In the genomic region with DNA sequence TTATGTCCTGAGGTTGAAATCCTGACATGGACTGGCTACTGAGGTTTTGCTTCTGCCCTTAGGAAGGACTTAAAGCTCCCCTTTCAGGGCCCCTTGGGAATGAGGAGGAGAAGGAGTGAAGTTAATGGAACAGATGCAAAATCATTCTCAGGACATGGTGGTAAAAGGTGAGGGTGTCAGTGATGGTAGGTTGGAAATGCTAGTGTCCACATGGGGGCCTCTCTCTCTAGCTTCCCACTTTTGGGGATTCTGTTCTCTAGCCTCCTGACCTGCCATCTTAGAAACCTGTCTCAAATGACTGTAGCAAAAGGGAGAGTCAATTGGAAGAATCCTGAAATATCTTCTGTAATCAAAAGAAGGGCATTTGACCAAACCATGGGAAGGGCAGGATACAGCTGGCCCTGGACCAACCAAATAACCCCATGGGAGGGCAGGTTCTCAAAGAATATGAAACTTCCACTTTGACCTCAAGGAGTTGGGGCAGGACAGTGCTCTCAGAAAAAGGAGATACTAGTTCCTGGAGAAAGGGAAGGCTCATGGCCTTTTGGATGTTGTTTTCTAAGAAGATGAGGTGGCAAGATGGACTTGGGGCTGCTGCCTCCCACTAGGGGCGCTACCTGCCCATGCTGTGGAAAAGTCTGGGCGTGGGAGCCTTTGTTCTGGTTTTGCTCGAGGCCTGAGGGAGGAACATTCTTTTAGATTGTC, we compare ENCODE assay signal across 9 cellular contexts. TPM values are rescaled to one million over a fixed set of nuclear protein-coding genes. Genes with fewer than 3 reads are reported as not detected.
DNase-seq lines count a peak whose midpoint lies in the region; ATAC-seq, FAIRE-seq and TF ChIP-seq lines count a peak whose summit lies in the region.
"Had no signal": no experiment of that assay in that cellular context is flagged by ENCODE, and none has a peak within 500 bp of the region (broad histone marks: within the 10 kb centered on the region; RNA-seq: fewer than 3 reads in every experiment).

No MANE protein-coding gene starts in this region.

- H3K18ac ChIP-seq in trophoblast cell (ENCODE audit: low read length), result no peak overlapping the region

- TF ChIP-seq CTCF in GM20000 (IDR thresholded peaks at IDR 0.05; ENCODE audit: extremely low read depth, missing control alignments), result peak; percentile 60
- TF ChIP-seq CTCF in NB4 (IDR thresholded peaks at IDR 0.05; ENCODE audit: low read depth, low read length), result peak; percentile 82

- H3K9ac ChIP-seq in trophoblast cell (ENCODE audit: low read length), result no peak overlapping the region

- FAIRE-seq in HTR-8/SVneo (lab: Jason Lieb, UNC), result no peak

- no peak overlapping the region for H3K14ac ChIP-seq in trophoblast cell (ENCODE audit: low read length)

- intact Hi-C loops in left cardiac atrium (cut with DNase I), result no loop called here

- no peak overlapping the region for H3K4me2 ChIP-seq in trophoblast cell (ENCODE audit: low read length)

- H3K4me1 ChIP-seq in trophoblast cell (ENCODE audit: control insufficient read depth in 1 of 2, insufficient read depth in 2 of 2, low read length in 2 of 2), result peaks cover 18 to 20% of the 10 kb centered on the region in 2 experiments

- peak overlapping the region; percentile 20 for H2AFZ ChIP-seq in trophoblast cell (ENCODE audit: insufficient read depth, low read length, poor library complexity)

- H3K79me2 ChIP-seq in trophoblast cell (ENCODE audit: control insufficient read depth, insufficient read depth, low read length, poor library complexity), result no peaks in the 10 kb centered on the region

- no peak for TF ChIP-seq POLR2A in NB4 (IDR thresholded peaks at IDR 0.05; ENCODE audit: extremely low read depth, insufficient read length)

- DNase-seq in GM20000 (ENCODE audit: low spot score), result peak; percentile 34
- peak; percentile 51 for DNase-seq in NB4 (ENCODE audit: low read depth)
- peak; percentile 21 for DNase-seq in activated naive CD8-positive, alpha-beta T cell treated with anti-CD3 and anti-CD28 coated beads for 36 hours
- peak in 1 of 2 donors; percentile 40 for DNase-seq in trophoblast cell
- DNase-seq in left cardiac atrium, result no peak
- DNase-seq in AG20443 (ENCODE audit: low spot score), result no peak
- no peak for DNase-seq in HTR-8/SVneo (ENCODE audit: insufficient read length, low spot score)
- DNase-seq: NCI-H2227 treated with DMSO at 0.1 percent for 48 hours had no signal

- no peak overlapping the region for H3K27ac Mint-ChIP-seq in activated naive CD8-positive, alpha-beta T cell treated with anti-CD3 and anti-CD28 coated beads for 36 hours

- H2BK5ac ChIP-seq in trophoblast cell (ENCODE audit: low read depth, low read length, poor library complexity), result no peak overlapping the region

- no peak overlapping the region for H2AK5ac ChIP-seq in trophoblast cell (ENCODE audit: low read length)

- H3K9me3 ChIP-seq in trophoblast cell (ENCODE audit: insufficient read depth, low read depth, low read length), result no peaks in the 10 kb centered on the region

- H3K79me1 ChIP-seq in trophoblast cell (ENCODE audit: low read length), result no peaks in the 10 kb centered on the region

- no peak for ATAC-seq in left cardiac atrium

- peak overlapping the region; percentile 61 for H2BK12ac ChIP-seq in trophoblast cell (ENCODE audit: low read length)

- H3K4me3 ChIP-seq in NB4 (ENCODE audit: low read depth, low read length), result no peak overlapping the region
- no peak overlapping the region for H3K4me3 ChIP-seq in trophoblast cell (ENCODE audit: low read depth, low read length)

- peak overlapping the region; percentile 57 for H4K91ac ChIP-seq in trophoblast cell (ENCODE audit: low read depth, low read length)

- H4K8ac ChIP-seq in trophoblast cell (ENCODE audit: low read depth, low read length), result peak overlapping the region; percentile 9

- no peak overlapping the region for H2BK120ac ChIP-seq in trophoblast cell (ENCODE audit: insufficient read depth, low read length, poor library complexity)

- H4K12ac ChIP-seq in trophoblast cell (ENCODE audit: low read depth, low read length), result no peak overlapping the region

- peaks cover 17% of the 10 kb centered on the region for H3K4me1 Mint-ChIP-seq in activated naive CD8-positive, alpha-beta T cell treated with anti-CD3 and anti-CD28 coated beads for 36 hours

- H3K9me3 Mint-ChIP-seq in activated naive CD8-positive, alpha-beta T cell treated with anti-CD3 and anti-CD28 coated beads for 36 hours, result no peaks in the 10 kb centered on the region

- no peaks in the 10 kb centered on the region for H3K27me3 ChIP-seq in trophoblast cell (ENCODE audit: insufficient read depth, low read length)

- no peaks in the 10 kb centered on the region for H3K36me3 ChIP-seq in trophoblast cell (ENCODE audit: control insufficient read depth in 1 of 2, insufficient read depth in 2 of 2, low read length in 2 of 2)

- no peak overlapping the region for H3K4me3 Mint-ChIP-seq in activated naive CD8-positive, alpha-beta T cell treated with anti-CD3 and anti-CD28 coated beads for 36 hours

- no peak overlapping the region for H3K27ac ChIP-seq in trophoblast cell (ENCODE audit: low read depth, low read length)

- H3K36me3 Mint-ChIP-seq in activated naive CD8-positive, alpha-beta T cell treated with anti-CD3 and anti-CD28 coated beads for 36 hours, result no peaks in the 10 kb centered on the region

- H3K27me3 Mint-ChIP-seq in activated naive CD8-positive, alpha-beta T cell treated with anti-CD3 and anti-CD28 coated beads for 36 hours, result no peaks in the 10 kb centered on the region

- peak overlapping the region; percentile 6 for H3K4ac ChIP-seq in trophoblast cell (ENCODE audit: low read depth, low read length)

- no peak overlapping the region for H3K23ac ChIP-seq in trophoblast cell (ENCODE audit: low read length)

- WGBS in trophoblast cell (ENCODE audit: extremely low coverage, insufficient coverage, insufficient read length), result no CpG with 5 or more reads among the region's 3 CpGs

RNA-seq across cellular contexts. Expression of a gene that starts 21.2 kb away (rescaled TPM):
- not detected for total RNA-seq in activated naive CD8-positive, alpha-beta T cell treated with anti-CD3 and anti-CD28 coated beads for 36 hours
- 0.03 TPM in 1 of 2 replicates, not detected in the other for polyA plus RNA-seq in trophoblast cell (2013)
- not detected for total RNA-seq in left cardiac atrium
- polyA plus RNA-seq: adipose tissue had no signal

RNA-seq across cellular contexts. Expression of a gene that starts 36.5 kb away (rescaled TPM):
- total RNA-seq in activated naive CD8-positive, alpha-beta T cell treated with anti-CD3 and anti-CD28 coated beads for 36 hours, result 1 to 10 TPM; 6.6 to 7.0 TPM
- polyA plus RNA-seq in trophoblast cell (2013), result 22.1 TPM in 2 replicates
- total RNA-seq in left cardiac atrium, result 10 to 100 TPM; 17.8 to 21.3 TPM

Comparison
In these comparisons a context has a peak if more than half of its experiments do, and no peak if none do; other contexts are left out.
1. DNase-seq: peak in GM20000 (single experiment), NB4 (single experiment) and activated naive CD8-positive, alpha-beta T cell treated with anti-CD3 and anti-CD28 coated beads for 36 hours (single experiment); none in left cardiac atrium (single experiment), AG20443 (single experiment) and HTR-8/SVneo (single experiment).